In the genomic region with DNA sequence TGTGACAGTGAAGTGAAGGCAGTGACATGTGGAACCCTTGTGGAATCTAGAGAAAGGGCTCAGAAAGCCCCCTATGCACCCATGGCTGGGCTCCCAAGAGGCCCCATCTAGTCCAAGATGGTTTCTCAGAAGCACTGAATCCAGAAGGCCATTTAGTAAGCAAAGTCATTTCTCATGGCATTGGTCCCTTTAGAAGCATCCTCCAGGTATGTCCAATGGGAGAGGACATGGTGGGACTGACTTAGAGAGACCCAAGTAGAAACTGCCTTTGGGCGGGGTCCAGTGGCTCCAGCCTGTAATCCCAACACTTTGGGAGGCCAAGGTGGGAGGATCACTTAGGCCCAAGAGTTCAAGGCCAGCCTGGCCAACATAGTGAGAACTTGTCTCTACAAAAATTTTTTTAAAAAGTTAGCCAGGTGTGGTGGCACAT, we compare ENCODE assay signal across 26 cellular contexts.
DNase-seq lines count a peak whose midpoint lies in the region; ATAC-seq and TF ChIP-seq lines count a peak whose summit lies in the region.
"Had no signal": no experiment of that assay in that cellular context is flagged by ENCODE, and none has a peak within 500 bp of the region (broad histone marks: within the 10 kb centered on the region; RNA-seq: fewer than 3 reads in every experiment).

No MANE protein-coding gene starts in this region.

- no peak overlapping the region for H3K9ac ChIP-seq in OCI-LY3 (ENCODE audit: low read length)
- no peak overlapping the region for H3K9ac ChIP-seq in PC-3 (ENCODE audit: low read length)
- H3K9ac ChIP-seq: BLaER1 treated with 17β-estradiol and CSF1 and Interleukin-3, amounts not matched to agents 10 nM and 100 nM had no signal

- no peaks in the 10 kb centered on the region for H3K36me3 ChIP-seq in OCI-LY3 (replicated peaks; ENCODE audit: low read depth, low read length)
- no peaks in the 10 kb centered on the region for H3K36me3 ChIP-seq in lower lobe of right lung
- no peaks in the 10 kb centered on the region for H3K36me3 ChIP-seq in upper lobe of right lung
- H3K36me3 ChIP-seq in PC-3 (ENCODE audit: low read depth, low read length): no peaks in the 10 kb centered on the region
- H3K36me3 ChIP-seq: ascending aorta; BLaER1 treated with 17β-estradiol and CSF1 and Interleukin-3, amounts not matched to agents 10 nM and 100 nM; cardiac muscle cell had no signal

- H3K36me3 Mint-ChIP-seq in natural killer cell: no peaks in the 10 kb centered on the region
- H3K36me3 Mint-ChIP-seq in natural killer cell treated with Interleukin-12 subunit alpha and Interleukin-12 subunit beta and Interleukin-15 and Interleukin-18, amount 100 ng/mL, for 72 hours: no peaks in the 10 kb centered on the region
- H3K36me3 Mint-ChIP-seq: activated naive CD4-positive, alpha-beta T cell treated with anti-CD3 and anti-CD28 coated beads, Interleukin-2, amount 50 U/mL, for 72 hours had no signal

- no TSS peak for BruUV-seq in PC-3 (replicated peaks; lab: Mats Ljungman, UMichigan)

- H3K4me1 ChIP-seq in OCI-LY3 (ENCODE audit: low read length) (peaks cover 48% of the 10 kb centered on the region), lower lobe of right lung (peaks cover 31% of the 10 kb centered on the region), upper lobe of right lung (peaks cover 15% of the 10 kb centered on the region), PC-3 (ENCODE audit: insufficient read depth, low read length) (no peaks in the 10 kb centered on the region)

- H3K4me3 Mint-ChIP-seq in natural killer cell: no peak overlapping the region
- H3K4me3 Mint-ChIP-seq in natural killer cell treated with Interleukin-12 subunit alpha and Interleukin-12 subunit beta and Interleukin-15 and Interleukin-18, amount 100 ng/mL, for 72 hours: no peak overlapping the region
- H3K4me3 Mint-ChIP-seq: activated CD4-positive, alpha-beta T cell treated with anti-CD3 and anti-CD28 coated beads, Interleukin-2, amount 10 ng/mL, durations not matched to agents 7 days and 5 days; activated T-helper 1 cell treated with anti-CD3 and anti-CD28 coated beads, Interleukin-12 subunit alpha, Interleukin-12 subunit beta, Interleukin-2, Interleukin-4 antibody, amounts not matched to agents 30 ng/mL and 10 ng/mL and 1 ng/mL, durations not matched to agents 14 hours and 24 hours and 36 hours; T-helper 2 cell treated with Interferon-gamma antibody and Interleukin-4, amounts not matched to agents 5 μg/mL and 100 μg/mL, for 36 hours had no signal

- no peaks in the 10 kb centered on the region for H3K79me2 ChIP-seq in OCI-LY3 (ENCODE audit: low read length)
- H3K79me2 ChIP-seq in PC-3 (ENCODE audit: low read length): no peaks in the 10 kb centered on the region
- H3K79me2 ChIP-seq: hepatocyte had no signal

- no peaks in the 10 kb centered on the region for H3K9me3 Mint-ChIP-seq in natural killer cell
- H3K9me3 Mint-ChIP-seq in natural killer cell treated with Interleukin-12 subunit alpha and Interleukin-12 subunit beta and Interleukin-15 and Interleukin-18, amount 100 ng/mL, for 72 hours: no peaks in the 10 kb centered on the region
- H3K9me3 Mint-ChIP-seq: activated CD4-positive, alpha-beta T cell treated with anti-CD3 and anti-CD28 coated beads, Interleukin-2, amount 10 ng/mL, durations not matched to agents 7 days and 5 days; activated naive CD4-positive, alpha-beta T cell treated with anti-CD3 and anti-CD28 coated beads, Interleukin-2, amount 50 U/mL, for 72 hours; activated T-helper 1 cell treated with anti-CD3 and anti-CD28 coated beads, Interleukin-12 subunit alpha, Interleukin-12 subunit beta, Interleukin-2, Interleukin-4 antibody, amounts not matched to agents 30 ng/mL and 10 ng/mL and 1 ng/mL, durations not matched to agents 14 hours and 24 hours and 36 hours; effector memory CD8-positive, alpha-beta T cell; T-helper 2 cell treated with Interferon-gamma antibody and Interleukin-4, amounts not matched to agents 5 μg/mL and 100 μg/mL, for 36 hours had no signal

- no peaks in the 10 kb centered on the region for H3K27me3 Mint-ChIP-seq in natural killer cell (ENCODE audit: low read depth in 2 of 2)
- no peaks in the 10 kb centered on the region for H3K27me3 Mint-ChIP-seq in natural killer cell treated with Interleukin-12 subunit alpha and Interleukin-12 subunit beta and Interleukin-15 and Interleukin-18, amount 100 ng/mL, for 72 hours
- H3K27me3 Mint-ChIP-seq: activated CD4-positive, alpha-beta T cell treated with anti-CD3 and anti-CD28 coated beads, Interleukin-2, amount 10 ng/mL, durations not matched to agents 7 days and 5 days had no signal

- H3K27ac ChIP-seq in OCI-LY3 (ENCODE audit: low read length): no peak overlapping the region; the same call in 1 of the 2 replicates
- H3K27ac ChIP-seq in lower lobe of right lung: peak overlapping the region; percentile 50
- H3K27ac ChIP-seq in upper lobe of right lung: peak overlapping the region; percentile 59
- H3K27ac ChIP-seq in PC-3 (ENCODE audit: low read length): no peak overlapping the region
- H3K27ac ChIP-seq: BLaER1 treated with 17β-estradiol and CSF1 and Interleukin-3, amounts not matched to agents 10 nM and 100 nM; cardiac muscle cell; hepatocyte; VCaP had no signal

- intact Hi-C loops in natural killer cell (cut with micrococcal nuclease) (no loop called here), lower lobe of right lung (cut with DNase I) (no loop called here), upper lobe of right lung (cut with DNase I) (no loop called here), PC-3 (cut with micrococcal nuclease) (no loop called here)

- POLR2A ChIA-PET in PC-3 (lab: Charles Lee; ENCODE audit: unreplicated experiment): no interaction called here

- H3K4me1 Mint-ChIP-seq in natural killer cell: peaks cover 14 to 31% of the 10 kb centered on the region in 2 donors
- peaks cover 24% of the 10 kb centered on the region in 2 donors for H3K4me1 Mint-ChIP-seq in natural killer cell treated with Interleukin-12 subunit alpha and Interleukin-12 subunit beta and Interleukin-15 and Interleukin-18, amount 100 ng/mL, for 72 hours (ENCODE audit: low read depth in 2 of 2)

- no peaks in the 10 kb centered on the region for H3F3A ChIP-seq in PC-3 (ENCODE audit: low read length, unreplicated experiment)

- TF ChIP-seq CTCF in natural killer cell (IDR thresholded peaks at IDR 0.05) (no peak), OCI-LY3 (IDR thresholded peaks at IDR 0.05; ENCODE audit: low read depth, low read length) (no peak), lower lobe of right lung (IDR thresholded peaks at IDR 0.05) (no peak), upper lobe of right lung (IDR thresholded peaks at IDR 0.05) (no peak), PC-3 (conservative IDR thresholded peaks at IDR 0.05; ENCODE audit: low read depth, low read length) (no peak)

- CTCF ChIA-PET in PC-3 (lab: Charles Lee): no interaction called here

- peak overlapping the region; percentile 89 to 95 for H3K27ac Mint-ChIP-seq in natural killer cell
- no peak overlapping the region for H3K27ac Mint-ChIP-seq in natural killer cell treated with Interleukin-12 subunit alpha and Interleukin-12 subunit beta and Interleukin-15 and Interleukin-18, amount 100 ng/mL, for 72 hours
- H3K27ac Mint-ChIP-seq: activated T-helper 1 cell treated with anti-CD3 and anti-CD28 coated beads, Interleukin-12 subunit alpha, Interleukin-12 subunit beta, Interleukin-2, Interleukin-4 antibody, amounts not matched to agents 30 ng/mL and 10 ng/mL and 1 ng/mL, durations not matched to agents 14 hours and 24 hours and 36 hours; T-helper 2 cell treated with Interferon-gamma antibody and Interleukin-4, amounts not matched to agents 5 μg/mL and 100 μg/mL, for 36 hours had no signal

- H2AFZ ChIP-seq in OCI-LY3 (ENCODE audit: low read depth, low read length): no peak overlapping the region
- no peak overlapping the region for H2AFZ ChIP-seq in PC-3 (ENCODE audit: low read length)
- H2AFZ ChIP-seq: hepatocyte had no signal

- H3K4me3 ChIP-seq in OCI-LY3 (ENCODE audit: low read length) (no peak overlapping the region), lower lobe of right lung (no peak overlapping the region), upper lobe of right lung (no peak overlapping the region), PC-3 (ENCODE audit: low read length) (no peak overlapping the region)
- H3K4me3 ChIP-seq: ascending aorta; BLaER1 treated with 17β-estradiol and CSF1 and Interleukin-3, amounts not matched to agents 10 nM and 100 nM; cardiac muscle cell; coronary artery; hepatocyte had no signal

- DNase-seq in natural killer cell (no peak), lower lobe of right lung (no peak), upper lobe of right lung (no peak), cerebellar cortex (ENCODE audit: low spot score) (no peak), PC-3 (no peak)
- DNase-seq in natural killer cell treated with Interleukin-12 subunit alpha and Interleukin-12 subunit beta and Interleukin-15 and Interleukin-18, amount 100 ng/mL, for 72 hours (ENCODE audit: low spot score): no peak
- DNase-seq: activated CD4-positive, alpha-beta T cell treated with anti-CD3 and anti-CD28 coated beads, Interleukin-2, amount 10 ng/mL, durations not matched to agents 7 days and 5 days; Caco-2; foreskin melanocyte; KG1; left colon; NCI-H1436; nucleus accumbens; OCI-M1 had no signal

- no peak for ATAC-seq in natural killer cell
- ATAC-seq in natural killer cell treated with Interleukin-12 subunit alpha and Interleukin-12 subunit beta and Interleukin-15 and Interleukin-18, amount 100 ng/mL, for 72 hours: no peak
- no peak for ATAC-seq in lower lobe of right lung
- no peak for ATAC-seq in upper lobe of right lung
- no peak for ATAC-seq in HG02970 (IDR thresholded peaks at IDR 0.05; ENCODE audit: low FRiP score, unreplicated experiment)
- no peak for ATAC-seq in PC-3
- ATAC-seq: left colon had no signal

- no peaks in the 10 kb centered on the region for H4K20me1 ChIP-seq in OCI-LY3 (ENCODE audit: insufficient read depth, low read length)
- no peaks in the 10 kb centered on the region for H4K20me1 ChIP-seq in PC-3 (ENCODE audit: low read length)
- H4K20me1 ChIP-seq: BLaER1 treated with 17β-estradiol and CSF1 and Interleukin-3, amounts not matched to agents 10 nM and 100 nM had no signal

- H3K9me2 ChIP-seq in PC-3 (replicated peaks; ENCODE audit: low read length): no peaks in the 10 kb centered on the region

- no peaks in the 10 kb centered on the region for H3K27me3 ChIP-seq in OCI-LY3 (ENCODE audit: low read depth, low read length)
- H3K27me3 ChIP-seq in lower lobe of right lung (ENCODE audit: low read depth): no peaks in the 10 kb centered on the region
- no peaks in the 10 kb centered on the region for H3K27me3 ChIP-seq in upper lobe of right lung
- no peaks in the 10 kb centered on the region for H3K27me3 ChIP-seq in PC-3 (ENCODE audit: low read length)
- H3K27me3 ChIP-seq: ascending aorta; BLaER1 treated with 17β-estradiol and CSF1 and Interleukin-3, amounts not matched to agents 10 nM and 100 nM; hepatocyte had no signal

- H3K9me3 ChIP-seq in OCI-LY3 (ENCODE audit: insufficient read depth, low read length): no peaks in the 10 kb centered on the region
- H3K9me3 ChIP-seq in lower lobe of right lung: no peaks in the 10 kb centered on the region
- H3K9me3 ChIP-seq in upper lobe of right lung: no peaks in the 10 kb centered on the region
- no peaks in the 10 kb centered on the region for H3K9me3 ChIP-seq in PC-3 (ENCODE audit: low read length)
- H3K9me3 ChIP-seq: ascending aorta; BLaER1 treated with 17β-estradiol and CSF1 and Interleukin-3, amounts not matched to agents 10 nM and 100 nM; Caco-2 had no signal

- H3K4me2 ChIP-seq in OCI-LY3 (ENCODE audit: low read length) (peak overlapping the region; percentile 38; the same call in 1 of the 2 replicates), PC-3 (ENCODE audit: low read length) (no peak overlapping the region)
- H3K4me2 ChIP-seq: hepatocyte had no signal

Comparison
In these comparisons a context has a peak if more than half of its experiments do, and no peak if none do; other contexts are left out.
1. H3K27ac Mint-ChIP-seq: peak in natural killer cell (2 of 2); none in natural killer cell treated with Interleukin-12 subunit alpha and Interleukin-12 subunit beta and Interleukin-15 and Interleukin-18, amount 100 ng/mL, for 72 hours (0 of 2).
2. H3K27ac ChIP-seq: peak in lower lobe of right lung (single experiment) and upper lobe of right lung (single experiment); none in OCI-LY3 (single experiment) and PC-3 (single experiment).